ENCODE assay signal across 9 cellular contexts in genomic region chr7:86914468-86915054, GRCh38.
DNase-seq lines count a peak whose midpoint lies in the region; ATAC-seq and TF ChIP-seq lines count a peak whose summit lies in the region.
"Had no signal": no experiment of that assay in that cellular context is flagged by ENCODE, and none has a peak within 500 bp of the region (broad histone marks: within the 10 kb centered on the region; RNA-seq: fewer than 3 reads in every experiment).

No MANE protein-coding gene starts in this region.

- in situ Hi-C loops in GM13976 (cut with MboI; ENCODE audit: low sequenced_read_pairs, unreplicated experiment), result loop anchor here (25.0 kb wide), 1 partner anchor 1027 kb away; no protein-coding TSS in a partner anchor

- intact Hi-C loops in activated CD4-positive, alpha-beta memory T cell treated with anti-CD3 and anti-CD28 coated beads for 36 hours (cut with micrococcal nuclease), result loop anchor here (2.0 kb wide), 1 partner anchor 502 kb away; no protein-coding TSS in a partner anchor

- H3K4me2 ChIP-seq in SU-DHL-6 (ENCODE audit: low read depth, low read length, poor library complexity, severe bottlenecking), result no peak overlapping the region

- no peaks in the 10 kb centered on the region for H3F3A ChIP-seq in SU-DHL-6 (ENCODE audit: insufficient read depth)

- H3K27me3 ChIP-seq in SU-DHL-6 (ENCODE audit: low read length), result no peaks in the 10 kb centered on the region

- CTCF ChIA-PET in activated CD4-positive, alpha-beta memory T cell treated with anti-CD3 and anti-CD28 coated beads for 36 hours (lab: Charles Lee), result interaction anchor here (1.1 kb wide), 1 partner anchor 501 kb away, joined by 5 read pairs; no protein-coding TSS in a partner anchor

- DNase-seq in AG10803 (ENCODE audit: low read depth), result peak; percentile 27
- DNase-seq in GM13976 (ENCODE audit: low spot score), result peak; percentile 3
- DNase-seq in inferior parietal cortex (ENCODE audit: extremely low spot score), result peak; percentile 40
- DNase-seq in activated CD4-positive, alpha-beta memory T cell treated with anti-CD3 and anti-CD28 coated beads for 36 hours, result no peak
- no peak for DNase-seq in activated CD8-positive, alpha-beta memory T cell treated with anti-CD3 and anti-CD28 coated beads for 24 hours
- no peak for DNase-seq in activated naive CD4-positive, alpha-beta T cell (lab: John Stamatoyannopoulos, UW)
- DNase-seq: stimulated activated CD8-positive, alpha-beta memory T cell treated with anti-CD3 and anti-CD28 coated beads, Interleukin-4, amount 100 ng/mL, for 48 hours had no signal

- H3K9me3 Mint-ChIP-seq in activated CD4-positive, alpha-beta memory T cell treated with anti-CD3 and anti-CD28 coated beads for 36 hours, result no peaks in the 10 kb centered on the region

- H3K27ac ChIP-seq in SU-DHL-6 (ENCODE audit: low read depth, low read length), result no peak overlapping the region

- no peaks in the 10 kb centered on the region for H4K20me1 ChIP-seq in SU-DHL-6 (ENCODE audit: low read depth, low read length)

- H3K9me3 ChIP-seq in SU-DHL-6 (ENCODE audit: insufficient read depth, low read length), result no peaks in the 10 kb centered on the region

- H3K4me1 Mint-ChIP-seq in activated CD4-positive, alpha-beta memory T cell treated with anti-CD3 and anti-CD28 coated beads for 36 hours (ENCODE audit: low read depth), result peaks cover 7% of the 10 kb centered on the region

- H3K36me3 Mint-ChIP-seq in activated CD4-positive, alpha-beta memory T cell treated with anti-CD3 and anti-CD28 coated beads for 36 hours, result no peaks in the 10 kb centered on the region

- H3K4me3 Mint-ChIP-seq in activated CD4-positive, alpha-beta memory T cell treated with anti-CD3 and anti-CD28 coated beads for 36 hours, result no peak overlapping the region

- 0 out of 2 replicates have a peak, but pooled peaks cover 3% of the 10 kb centered on the region for H3K36me3 ChIP-seq in SU-DHL-6 (ENCODE audit: low read length)

- H3K9me2 ChIP-seq in SU-DHL-6 (replicated peaks; ENCODE audit: insufficient read depth, low read length), result no peaks in the 10 kb centered on the region

- H3K9ac ChIP-seq in SU-DHL-6 (ENCODE audit: low read length), result no peak overlapping the region

- TF ChIP-seq CTCF in AG10803 (conservative IDR thresholded peaks at IDR 0.05; ENCODE audit: low read length) (peak; percentile 61), GM13976 (IDR thresholded peaks at IDR 0.05; ENCODE audit: borderline replicate concordance, control extremely low read depth, extremely low read depth, insufficient read depth, missing control alignments) (no peak), SU-DHL-6 (IDR thresholded peaks at IDR 0.05; ENCODE audit: insufficient read depth, low read length, poor library complexity, severe bottlenecking) (peak; percentile 87)

- POLR2A ChIA-PET in activated CD4-positive, alpha-beta memory T cell treated with anti-CD3 and anti-CD28 coated beads for 36 hours (lab: Charles Lee), result no interaction called here

- H3K27ac Mint-ChIP-seq in activated CD4-positive, alpha-beta memory T cell treated with anti-CD3 and anti-CD28 coated beads for 36 hours, result no peak overlapping the region

- H3K79me2 ChIP-seq in SU-DHL-6 (ENCODE audit: insufficient read depth, low read length), result no peaks in the 10 kb centered on the region

- ATAC-seq in HG03045 (IDR thresholded peaks at IDR 0.05; ENCODE audit: unreplicated experiment), result no peak

- H3K27me3 Mint-ChIP-seq in activated CD4-positive, alpha-beta memory T cell treated with anti-CD3 and anti-CD28 coated beads for 36 hours, result no peaks in the 10 kb centered on the region

- H3K4me3 ChIP-seq in AG10803 (ENCODE audit: low read length), result no peak overlapping the region
- no peak overlapping the region for H3K4me3 ChIP-seq in SU-DHL-6 (ENCODE audit: insufficient read depth, low read length, poor library complexity, severe bottlenecking)

- no peak overlapping the region for H2AFZ ChIP-seq in SU-DHL-6 (ENCODE audit: low read depth, low read length, severe bottlenecking)

Comparison
In these comparisons a context has a peak if more than half of its experiments do, and no peak if none do; other contexts are left out.
1. DNase-seq: peak in AG10803 (single experiment), GM13976 (single experiment) and inferior parietal cortex (single experiment); none in activated CD4-positive, alpha-beta memory T cell treated with anti-CD3 and anti-CD28 coated beads for 36 hours (single experiment), activated CD8-positive, alpha-beta memory T cell treated with anti-CD3 and anti-CD28 coated beads for 24 hours (single experiment) and activated naive CD4-positive, alpha-beta T cell (0 of 4).